15 cellular contexts compared by ENCODE assay signal in genomic region chr2:11719230-11719977, GRCh38. TPM values are rescaled to one million over a fixed set of nuclear protein-coding genes. Genes with fewer than 3 reads are reported as not detected.
DNase-seq lines count a peak whose midpoint lies in the region; ATAC-seq and TF ChIP-seq lines count a peak whose summit lies in the region.
"Had no signal": no experiment of that assay in that cellular context is flagged by ENCODE, and none has a peak within 500 bp of the region (broad histone marks: within the 10 kb centered on the region; RNA-seq: fewer than 3 reads in every experiment).

No MANE protein-coding gene starts in this region.

- peaks cover 5% of the 10 kb centered on the region for H3K4me1 ChIP-seq in CD8-positive, alpha-beta T cell (ENCODE audit: insufficient read depth, low read length)
- H3K4me1 ChIP-seq in hepatocyte (ENCODE audit: insufficient read depth) = peaks cover 10% of the 10 kb centered on the region
- H3K4me1 ChIP-seq: uterus had no signal

- H3K9me3 ChIP-seq in CD8-positive, alpha-beta T cell (ENCODE audit: low read length) = no peaks in the 10 kb centered on the region
- no peaks in the 10 kb centered on the region for H3K9me3 ChIP-seq in KOPT-K1 (ENCODE audit: insufficient read depth, low read length, poor library complexity, severe bottlenecking)
- no peaks in the 10 kb centered on the region for H3K9me3 ChIP-seq in hepatocyte (ENCODE audit: low read depth)
- H3K9me3 ChIP-seq: esophagus squamous epithelium, heart right ventricle, uterus had no signal

- no peaks in the 10 kb centered on the region for H3K27me3 ChIP-seq in CD8-positive, alpha-beta T cell (ENCODE audit: insufficient read depth, low read length)
- no peaks in the 10 kb centered on the region for H3K27me3 ChIP-seq in hepatocyte
- H3K27me3 ChIP-seq: uterus had no signal

- intact Hi-C loops in CD8-positive, alpha-beta T cell (cut with DNase I, micrococcal nuclease) = no loop called here

- no peak overlapping the region for H2AFZ ChIP-seq in hepatocyte

- H3K27ac ChIP-seq in CD8-positive, alpha-beta T cell (ENCODE audit: low read depth, low read length) = no peak overlapping the region
- H3K27ac ChIP-seq in KOPT-K1 (ENCODE audit: low read depth, low read length, poor library complexity, severe bottlenecking) (peak overlapping the region; percentile 68), hepatocyte (no peak overlapping the region)
- H3K27ac ChIP-seq: C4-2B, esophagus squamous epithelium, heart right ventricle, uterus had no signal

- peak overlapping the region; percentile 49 for H3K4me2 ChIP-seq in hepatocyte

- peaks cover 21% of the 10 kb centered on the region for H3K27me3 Mint-ChIP-seq in CD8-positive, alpha-beta T cell (ENCODE audit: low read depth)
- peaks cover 13 to 32% of the 10 kb centered on the region in 2 donors for H3K27me3 Mint-ChIP-seq in T-cell

- DNase-seq in CD8-positive, alpha-beta T cell = no peak
- DNase-seq in T-cell = no peak
- DNase-seq in hepatocyte (ENCODE audit: low spot score) = no peak
- no peak for DNase-seq in 8988T
- DNase-seq: esophagus squamous epithelium, heart right ventricle, NCI-H526 treated with DMSO at 0.1 percent for 48 hours, uterus had no signal

- H3K9me2 ChIP-seq in hepatocyte (replicated peaks; ENCODE audit: insufficient read depth) = no peaks in the 10 kb centered on the region

- H3K9me3 Mint-ChIP-seq in CD8-positive, alpha-beta T cell = no peaks in the 10 kb centered on the region
- H3K9me3 Mint-ChIP-seq in T-cell = no peaks in the 10 kb centered on the region

- CTCF ChIA-PET in CD8-positive, alpha-beta T cell (lab: Charles Lee) = interaction anchor here (1.6 kb wide), 1 partner anchor 27 kb away, joined by 6 read pairs; no protein-coding TSS in a partner anchor
- CTCF ChIA-PET in T-cell (lab: Charles Lee) = interaction anchor here (0.6 to 1.6 kb wide), 6 partner anchors 15 to 63 kb away, joined by 3 to 5 read pairs (median 3); no protein-coding TSS in a partner anchor

- no peaks in the 10 kb centered on the region for H4K20me1 ChIP-seq in hepatocyte (ENCODE audit: insufficient read depth, poor library complexity, severe bottlenecking)

- no peaks in the 10 kb centered on the region for H3K79me2 ChIP-seq in hepatocyte

- no peaks in the 10 kb centered on the region for H3K36me3 ChIP-seq in CD8-positive, alpha-beta T cell (ENCODE audit: insufficient read depth, low read length)
- no peaks in the 10 kb centered on the region for H3K36me3 ChIP-seq in KOPT-K1 (ENCODE audit: insufficient read depth, low read length)
- no peaks in the 10 kb centered on the region for H3K36me3 ChIP-seq in hepatocyte (replicated peaks; ENCODE audit: insufficient read depth, low read depth)
- H3K36me3 ChIP-seq: esophagus squamous epithelium, heart right ventricle, uterus had no signal

- 43% methylated on average over 6 of the region's 6 CpGs for WGBS in hepatocyte (ENCODE audit: low lambda C conversion rate, missing lambda C conversion rate)

- no peak overlapping the region for H3K4me3 ChIP-seq in CD8-positive, alpha-beta T cell (ENCODE audit: low read depth, low read length)
- H3K4me3 ChIP-seq in hepatocyte = no peak overlapping the region
- H3K4me3 ChIP-seq: esophagus squamous epithelium, heart right ventricle, uterus had no signal

- TF ChIP-seq CTCF in CD8-positive, alpha-beta T cell (IDR thresholded peaks at IDR 0.05) = no peak
- TF ChIP-seq CTCF in hepatocyte (IDR thresholded peaks at IDR 0.05; ENCODE audit: poor library complexity) = no peak

- H3K4me1 Mint-ChIP-seq in CD8-positive, alpha-beta T cell (ENCODE audit: low read depth) = peaks cover 4% of the 10 kb centered on the region
- peaks cover 5 to 11% (median 6%) of the 10 kb centered on the region in 3 donors for H3K4me1 Mint-ChIP-seq in T-cell

- H3K36me3 Mint-ChIP-seq in CD8-positive, alpha-beta T cell = no peaks in the 10 kb centered on the region
- no peaks in the 10 kb centered on the region for H3K36me3 Mint-ChIP-seq in T-cell

- peak overlapping the region; percentile 57 for H3K4me3 Mint-ChIP-seq in CD8-positive, alpha-beta T cell
- peak overlapping the region; percentile 25 to 39 (median 33) for H3K4me3 Mint-ChIP-seq in T-cell

- no peak overlapping the region for H3K27ac Mint-ChIP-seq in CD8-positive, alpha-beta T cell
- no peak overlapping the region for H3K27ac Mint-ChIP-seq in T-cell

- POLR2A ChIA-PET in CD8-positive, alpha-beta T cell (lab: Charles Lee) = interaction anchor here (0.6 to 0.7 kb wide), 2 partner anchors 383 to 1194 kb away, joined by 3 to 4 read pairs; no protein-coding TSS in a partner anchor
- POLR2A ChIA-PET in T-cell (lab: Charles Lee) = interaction anchor here in 1 of 2 donors (0.7 kb wide), 1 partner anchor 996 kb away, joined by 6 read pairs; no protein-coding TSS in a partner anchor

- no peak for ATAC-seq in CD8-positive, alpha-beta T cell
- ATAC-seq in T-cell (replicated peaks in 1 of 4) = no peak
- ATAC-seq in HG03442 (IDR thresholded peaks at IDR 0.05; ENCODE audit: unreplicated experiment) = no peak
- ATAC-seq in GM21529 (IDR thresholded peaks at IDR 0.05; ENCODE audit: unreplicated experiment) = no peak
- ATAC-seq in GM19324 (IDR thresholded peaks at IDR 0.05; ENCODE audit: low FRiP score, unreplicated experiment) = no peak
- ATAC-seq: heart right ventricle had no signal

RNA-seq across cellular contexts. Expression of gene LPIN1, which starts 27.0 kb away (rescaled TPM):
- 100 to 1,000 TPM; 125 to 126 TPM for total RNA-seq in CD8-positive, alpha-beta T cell
- total RNA-seq in T-cell = 100 to 1,000 TPM in 2 of 5 donors, 10 to 100 TPM in 3; 67.1 to 102 (median 88.0) TPM
- total RNA-seq in hepatocyte = 35.3 and 42.6 TPM in 2 replicates
- polyA plus RNA-seq in hepatocyte = 34.5 and 45.8 TPM in 2 replicates

RNA-seq across cellular contexts. Expression of gene NTSR2, which starts 49.4 kb away (rescaled TPM):
- not detected for total RNA-seq in CD8-positive, alpha-beta T cell
- total RNA-seq in T-cell (not detected), hepatocyte (not detected in 2 replicates)
- 0.28 TPM in 1 of 2 replicates, not detected in the other for polyA plus RNA-seq in hepatocyte
- total RNA-seq: activated CD8-positive, alpha-beta memory T cell treated with anti-CD3 and anti-CD28 coated beads for 36 hours; esophagus squamous epithelium; pulmonary artery endothelial cell; uterus had no signal
